12 cellular contexts compared by ENCODE assay signal in the genomic region with DNA sequence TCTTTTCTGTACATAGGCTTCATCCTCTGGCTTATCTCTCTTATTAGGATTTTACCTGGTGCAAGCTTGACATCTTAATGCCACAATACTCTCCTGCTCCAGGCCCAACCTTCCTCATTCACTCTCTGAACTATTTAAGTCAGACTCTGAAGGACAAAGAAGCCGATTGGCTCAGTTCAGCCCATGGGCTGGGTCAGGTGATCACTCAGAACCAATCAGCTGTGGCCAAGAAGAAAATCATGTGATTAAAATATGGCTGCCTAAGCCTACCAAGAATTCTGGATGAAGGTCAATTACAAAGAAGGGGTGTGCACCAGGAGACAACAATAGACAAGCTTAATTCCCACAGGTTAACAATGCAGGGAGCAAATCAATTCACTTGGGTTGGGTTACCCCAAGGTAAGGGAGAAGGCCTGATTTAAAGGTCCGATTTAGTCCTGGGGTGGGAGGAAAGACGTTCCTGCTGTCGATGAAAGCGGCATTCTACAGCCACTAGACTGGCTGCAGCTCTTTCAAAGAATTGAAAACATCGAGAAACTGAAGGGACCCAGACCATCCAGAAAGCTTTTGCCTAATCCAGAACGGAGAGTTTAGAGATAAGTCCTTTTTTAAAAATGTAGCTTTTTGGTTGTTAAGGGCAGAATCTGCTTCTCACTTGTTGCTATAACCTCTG. TPM values are rescaled to one million over a fixed set of nuclear protein-coding genes. Genes with fewer than 3 reads are reported as not detected.
DNase-seq lines count a peak whose midpoint lies in the region; ATAC-seq and TF ChIP-seq lines count a peak whose summit lies in the region.
"Had no signal": no experiment of that assay in that cellular context is flagged by ENCODE, and none has a peak within 500 bp of the region (broad histone marks: within the 10 kb centered on the region; RNA-seq: fewer than 3 reads in every experiment).

No MANE protein-coding gene starts in this region.

- no CpG with 5 or more reads among the region's 7 CpGs for WGBS in iPS DF 6.9 (ENCODE audit: insufficient coverage, insufficient read length)

- CTCF ChIA-PET in Caco-2 (lab: Charles Lee), result no interaction called here

- no peaks in the 10 kb centered on the region for H3K27me3 Mint-ChIP-seq in Caco-2 (ENCODE audit: insufficient read depth, unreplicated experiment)

- ATAC-seq in HG02623 (IDR thresholded peaks at IDR 0.05; ENCODE audit: unreplicated experiment) (no peak), Right ventricle myocardium superior (ENCODE audit: poor library complexity) (no peak)

- H3K4me3 ChIP-seq in Caco-2 (ENCODE audit: low read depth, low read length), result no peak overlapping the region
- no peak overlapping the region for H3K4me3 ChIP-seq in iPS DF 6.9 (ENCODE audit: low read length)
- H3K4me3 ChIP-seq: tibial artery had no signal

- peaks cover 39% of the 10 kb centered on the region for H3K4me1 Mint-ChIP-seq in Caco-2 (ENCODE audit: low read depth, unreplicated experiment)

- H3K9me3 ChIP-seq in Caco-2, result no peaks in the 10 kb centered on the region; the same call in 1 of the 2 replicates
- H3K9me3 ChIP-seq in iPS DF 6.9 (ENCODE audit: control insufficient read depth, insufficient read depth, low read length), result no peaks in the 10 kb centered on the region
- H3K9me3 ChIP-seq: tibial artery had no signal

- intact Hi-C loops in Caco-2 (cut with micrococcal nuclease; ENCODE audit: unreplicated experiment), result loop anchor here (1.0 to 10.0 kb wide), 2 partner anchors 7 to 568 kb away; no protein-coding TSS in a partner anchor
- intact Hi-C loops in Right ventricle myocardium superior (cut with DNase I), result no loop called here

- no peaks in the 10 kb centered on the region for H3K36me3 Mint-ChIP-seq in Caco-2 (ENCODE audit: insufficient read depth, unreplicated experiment)

- peaks cover 20% of the 10 kb centered on the region for H3K9me3 Mint-ChIP-seq in Caco-2 (ENCODE audit: unreplicated experiment)

- BruUV-seq in Caco-2 (replicated peaks; lab: Mats Ljungman, UMichigan), result no TSS peak

- TF ChIP-seq CTCF in Caco-2 (IDR thresholded peaks at IDR 0.05; ENCODE audit: insufficient read depth in 1 of 2, low read depth in 1 of 2, low read length in 1 of 2, severe bottlenecking in 1 of 2, unreplicated experiment in 1 of 2), result no peak

- DNase-seq in Caco-2, result peak; percentile 58 to 64
- peak; percentile 27 for DNase-seq in H4 (ENCODE audit: low spot score)
- DNase-seq in OCI-M1 (lab: John Stamatoyannopoulos, UW), result peak; percentile 82
- DNase-seq in iPS DF 6.9 (ENCODE audit: low read depth, low spot score), result peak; percentile 47
- DNase-seq in mesenteric fat pad (ENCODE audit: low spot score), result no peak
- no peak for DNase-seq in AG08396 (ENCODE audit: low spot score)
- no peak for DNase-seq in Right ventricle myocardium superior
- DNase-seq: caudate nucleus, DMS79 treated with DMSO at 0.1 percent for 48 hours, NCI-H1092 treated with DMSO at 0.1 percent for 48 hours, tibial artery had no signal

- no peak overlapping the region for H3K27ac ChIP-seq in iPS DF 6.9 (ENCODE audit: low read length)
- H3K27ac ChIP-seq: tibial artery had no signal

- H3K4me1 ChIP-seq in Caco-2, result peaks cover 19% of the 10 kb centered on the region; the same call in 1 of the 2 replicates
- H3K4me1 ChIP-seq in iPS DF 6.9 (ENCODE audit: control insufficient read depth, insufficient read depth, low read length), result no peaks in the 10 kb centered on the region
- H3K4me1 ChIP-seq: tibial artery had no signal

- H3K27me3 ChIP-seq in Caco-2 (replicated peaks; ENCODE audit: control insufficient read depth, insufficient read depth, low read length) (no peaks in the 10 kb centered on the region), iPS DF 6.9 (ENCODE audit: control insufficient read depth, insufficient read depth, low read length) (no peaks in the 10 kb centered on the region)
- H3K27me3 ChIP-seq: tibial artery had no signal

- no peaks in the 10 kb centered on the region for H3K36me3 ChIP-seq in Caco-2 (ENCODE audit: control insufficient read depth, insufficient read depth, low read length)
- no peaks in the 10 kb centered on the region for H3K36me3 ChIP-seq in iPS DF 6.9 (ENCODE audit: control insufficient read depth, insufficient read depth, low read length)
- H3K36me3 ChIP-seq: tibial artery had no signal

- H3K27ac Mint-ChIP-seq in Caco-2 (ENCODE audit: unreplicated experiment), result peak overlapping the region; percentile 54

- POLR2A ChIA-PET in Caco-2 (lab: Charles Lee), result no interaction called here

- peak overlapping the region; percentile 60 for H3K4me3 Mint-ChIP-seq in Caco-2 (ENCODE audit: unreplicated experiment)

RNA-seq across cellular contexts. Expression of gene NFAT5, which starts 42.9 kb away (rescaled TPM):
- total RNA-seq in Caco-2 (2022) (87.6 and 89.8 TPM in 2 replicates), mesenteric fat pad (48.3 TPM), Right ventricle myocardium superior (13.9 TPM)
- total RNA-seq in H4 (2014; rRNA removed; shearing (Covaris generic)), result 1.9 and 5.1 TPM in 2 replicates

Comparison
In these comparisons a context has a peak if more than half of its experiments do, and no peak if none do; other contexts are left out.
1. DNase-seq: peak in Caco-2 (2 of 2), H4 (single experiment), OCI-M1 (single experiment) and iPS DF 6.9 (single experiment); none in mesenteric fat pad (single experiment), AG08396 (single experiment) and Right ventricle myocardium superior (single experiment).